In the genomic region with DNA sequence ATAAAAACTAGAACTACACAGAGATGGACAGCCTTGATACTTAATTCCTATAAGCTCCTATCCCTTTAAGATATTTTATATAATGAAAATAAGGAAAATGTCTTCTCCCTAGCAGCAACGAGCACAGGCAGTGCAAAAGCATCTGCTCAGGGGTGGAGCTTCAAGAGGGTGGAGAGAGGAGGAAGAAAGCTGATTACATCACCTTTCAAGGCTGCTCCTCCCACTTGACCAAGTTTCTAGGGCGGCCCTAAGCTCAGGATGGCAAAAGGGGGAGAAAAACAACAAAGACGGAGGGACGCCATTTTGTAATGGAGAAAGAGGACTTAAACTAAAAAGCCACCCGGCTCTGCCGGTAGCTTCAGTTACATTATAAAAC, we compare ENCODE assay signal across 8 cellular contexts. TPM values are rescaled to one million over a fixed set of nuclear protein-coding genes. Genes with fewer than 3 reads are reported as not detected.
DNase-seq lines count a peak whose midpoint lies in the region; ATAC-seq and TF ChIP-seq lines count a peak whose summit lies in the region.

No MANE protein-coding gene starts in this region.

- no peaks in the 10 kb centered on the region for H3K9me3 Mint-ChIP-seq in progenitor cell of endocrine pancreas (ENCODE audit: low read depth)

- H3K27ac Mint-ChIP-seq in T-helper 17 cell = peak overlapping the region; percentile 97
- peak overlapping the region; percentile 100 for H3K27ac Mint-ChIP-seq in progenitor cell of endocrine pancreas

- ATAC-seq in HG02759 (IDR thresholded peaks at IDR 0.05; ENCODE audit: unreplicated experiment) (peak; percentile 33), T-helper 17 cell (peak; percentile 65), left ventricle myocardium superior (peak; percentile 74)

- TF ChIP-seq CTCF in progenitor cell of endocrine pancreas (IDR thresholded peaks at IDR 0.05; ENCODE audit: unreplicated experiment) = no peak

- H3K36me3 Mint-ChIP-seq in T-helper 17 cell (ENCODE audit: low read depth) = peaks cover 17% of the 10 kb centered on the region
- peaks cover 25% of the 10 kb centered on the region for H3K36me3 Mint-ChIP-seq in progenitor cell of endocrine pancreas (ENCODE audit: insufficient read depth)

- intact Hi-C loops in left ventricle myocardium superior (cut with micrococcal nuclease) = no loop called here

- DNase-seq in GM03348 (ENCODE audit: low spot score) (peak; percentile 86), NCI-H187 (lab: John Stamatoyannopoulos, UW) (peak; percentile 77 to 80), T-helper 17 cell (peak; percentile 60 to 75 (median 72)), anterior cingulate cortex (lab: John Stamatoyannopoulos, UW) (peak in 56 of 58 donors; percentile 9 to 96 (median 80)), left ventricle myocardium superior (peak; percentile 70), progenitor cell of endocrine pancreas (ENCODE audit: low spot score, unreplicated experiment) (peak; percentile 65), ureter (ENCODE audit: low spot score) (peak; percentile 94)

- H3K27me3 Mint-ChIP-seq in T-helper 17 cell (no peaks in the 10 kb centered on the region), progenitor cell of endocrine pancreas (no peaks in the 10 kb centered on the region)

- no peaks in the 10 kb centered on the region for H3K9me3 ChIP-seq in T-helper 17 cell (ENCODE audit: control insufficient read depth, low read length, poor library complexity, severe bottlenecking)

- H3K4me1 Mint-ChIP-seq in T-helper 17 cell (peaks cover 49% of the 10 kb centered on the region), progenitor cell of endocrine pancreas (ENCODE audit: low read depth) (peaks cover 36% of the 10 kb centered on the region)

- H3K4me3 Mint-ChIP-seq in T-helper 17 cell (peak overlapping the region; percentile 89), progenitor cell of endocrine pancreas (ENCODE audit: low read depth) (peak overlapping the region; percentile 100)

RNA-seq across cellular contexts. Expression of a gene that starts 2.2 kb away (rescaled TPM):
- total RNA-seq in T-helper 17 cell (100 to 1,000 TPM; 114 to 123 TPM), left ventricle myocardium superior (32.7 TPM), progenitor cell of endocrine pancreas (141 and 142 TPM in 2 replicates), ureter (93.7 TPM)

RNA-seq across cellular contexts. Expression of a gene that starts 2.8 kb away (rescaled TPM):
- total RNA-seq in T-helper 17 cell (10 to 100 TPM; 16.3 to 23.2 TPM), left ventricle myocardium superior (129 TPM), progenitor cell of endocrine pancreas (27.5 and 28.2 TPM in 2 replicates), ureter (56.0 TPM)

RNA-seq across cellular contexts. Expression of a gene that starts 11.8 kb away (rescaled TPM):
- total RNA-seq in T-helper 17 cell = 1 to 10 TPM; 5.6 to 6.6 TPM
- total RNA-seq in left ventricle myocardium superior = 1.7 TPM
- total RNA-seq in progenitor cell of endocrine pancreas = 71.2 and 74.2 TPM in 2 replicates
- total RNA-seq in ureter = 22.7 TPM

RNA-seq across cellular contexts. Expression of a gene that starts 32.1 kb away (rescaled TPM):
- 10 to 100 TPM; 32.6 to 37.0 TPM for total RNA-seq in T-helper 17 cell
- 54.9 TPM for total RNA-seq in left ventricle myocardium superior
- 18.8 and 19.5 TPM in 2 replicates for total RNA-seq in progenitor cell of endocrine pancreas
- total RNA-seq in ureter = 27.1 TPM

RNA-seq across cellular contexts. Expression of a gene that starts 43.6 kb away (rescaled TPM):
- total RNA-seq in T-helper 17 cell (100 to 1,000 TPM in 1 of 2 donors, 10 to 100 TPM in 1; 97.4 to 106 TPM), left ventricle myocardium superior (37.8 TPM), progenitor cell of endocrine pancreas (72.0 and 78.7 TPM in 2 replicates), ureter (63.9 TPM)

Comparison
In these comparisons a context has a peak if more than half of its experiments do, and no peak if none do; other contexts are left out.
1. Peak in every context shown above with its lines: DNase-seq and ATAC-seq.